17 cellular contexts compared by ENCODE assay signal in the genomic region with DNA sequence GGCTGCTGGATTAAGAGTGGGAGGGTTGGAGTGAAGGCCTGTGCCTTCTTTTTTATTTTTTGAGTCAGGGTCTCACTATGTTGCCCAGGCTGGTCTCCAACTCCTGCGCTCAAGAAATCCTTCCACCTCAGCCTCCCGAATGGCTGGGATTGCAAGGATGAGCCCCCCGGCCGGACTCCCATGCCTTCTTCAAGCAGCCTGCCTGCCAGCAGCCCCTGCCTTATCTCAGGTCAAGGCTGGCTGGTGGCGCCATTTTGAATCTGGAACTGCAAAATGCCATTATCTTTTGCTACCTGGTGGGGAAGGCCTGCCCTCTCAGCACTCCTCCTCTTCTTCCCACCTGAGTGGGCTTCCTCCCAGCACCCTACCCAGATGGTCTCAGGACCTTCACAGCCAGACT. TPM values are rescaled to one million over a fixed set of nuclear protein-coding genes. Genes with fewer than 3 reads are reported as not detected.
A peak's percentile ranks its signal among the peaks of the same experiment; 100 is the strongest.
DNase-seq lines count a peak whose midpoint lies in the region; ATAC-seq, FAIRE-seq and TF ChIP-seq lines count a peak whose summit lies in the region.
"Had no signal": no experiment of that assay in that cellular context is flagged by ENCODE, and none has a peak within 500 bp of the region (broad histone marks: within the 10 kb centered on the region; RNA-seq: fewer than 3 reads in every experiment).

No MANE protein-coding gene starts in this region.

- H2BK120ac ChIP-seq in mesendoderm (ENCODE audit: low read depth, low read length), result no peak overlapping the region

- H3K27me3 ChIP-seq in K562 (ENCODE audit: control insufficient read depth in 2 of 2, insufficient read depth in 2 of 2, low read length in 2 of 2), result no peaks in the 10 kb centered on the region
- no peaks in the 10 kb centered on the region for H3K27me3 ChIP-seq in mesendoderm (ENCODE audit: insufficient read depth, low read length, poor library complexity)
- H3K27me3 ChIP-seq: Peyer's patch had no signal

- no peak overlapping the region for H3K4me3 ChIP-seq in K562
- no peak overlapping the region for H3K4me3 ChIP-seq in mesendoderm (ENCODE audit: low read length)
- H3K4me3 ChIP-seq: GM23338, Peyer's patch had no signal

- no peak for DNase-seq in T-helper 2 cell treated with Interferon-gamma antibody and Interleukin-4, amounts not matched to agents 5 μg/mL and 100 μg/mL, for 36 hours (ENCODE audit: low spot score)
- DNase-seq in T-helper 2 cell (no peak), K562 (ENCODE audit: extremely low read depth in 1 of 4, low spot score in 3 of 4) (no peak), mesendoderm (no peak), type B pancreatic cell (ENCODE audit: extremely low spot score, unreplicated experiment) (no peak), D341Med (ENCODE audit: low spot score) (no peak), GM12892 (ENCODE audit: insufficient read length) (no peak), DMS153 treated with DMSO at 0.1 percent for 48 hours (lab: John Stamatoyannopoulos, UW; ENCODE audit: unreplicated experiment) (no peak)
- DNase-seq: 8988T, C1 segment of cervical spinal cord, Karpas-422, NCI-H1930, NCI-H2171 treated with DMSO at 0.1 percent for 48 hours, NCI-H774, Peyer's patch, SHP77 treated with DMSO at 0.1 percent for 48 hours had no signal

- POLR2A ChIA-PET in K562 (lab: Yijun Ruan, JAX), result no interaction called here

- H3K4me3 Mint-ChIP-seq in T-helper 2 cell treated with Interferon-gamma antibody and Interleukin-4, amounts not matched to agents 5 μg/mL and 100 μg/mL, for 36 hours, result peak overlapping the region; percentile 31
- H3K4me3 Mint-ChIP-seq in type B pancreatic cell, result peak overlapping the region; percentile 78
- H3K4me3 Mint-ChIP-seq: GM23338 had no signal

- peak; percentile 41 for ATAC-seq in K562
- ATAC-seq: GM23338 had no signal

- no peak for TF ChIP-seq CTCF in K562 (IDR thresholded peaks at IDR 0.05 in 2 of 3, conservative IDR thresholded peaks at IDR 0.05 in 1 of 3; ENCODE audit: insufficient read depth in 2 of 3, low read depth in 1 of 3, low read length in 3 of 3)
- TF ChIP-seq CTCF in type B pancreatic cell (conservative IDR thresholded peaks at IDR 0.05), result no peak

- H3K4me2 ChIP-seq in K562 (ENCODE audit: insufficient read depth, low read length), result peak overlapping the region; percentile 43; the same call in 1 of the 2 replicates
- H3K4me2 ChIP-seq in mesendoderm (ENCODE audit: low read length), result no peak overlapping the region
- H3K4me2 ChIP-seq: GM23338 had no signal

- no peak overlapping the region for H4K8ac ChIP-seq in mesendoderm (ENCODE audit: low read depth, low read length)

- no peaks in the 10 kb centered on the region for H3K79me1 ChIP-seq in mesendoderm (ENCODE audit: low read length)

- H3K36me3 Mint-ChIP-seq in T-helper 2 cell treated with Interferon-gamma antibody and Interleukin-4, amounts not matched to agents 5 μg/mL and 100 μg/mL, for 36 hours (ENCODE audit: low read depth), result no peaks in the 10 kb centered on the region
- no peaks in the 10 kb centered on the region for H3K36me3 Mint-ChIP-seq in type B pancreatic cell

- no peak overlapping the region for H3K56ac ChIP-seq in mesendoderm (ENCODE audit: low read length)

- 37% methylated on average over 5 of the region's 5 CpGs for WGBS in K562 (ENCODE audit: insufficient coverage, low coverage, missing lambda C conversion rate)
- no CpG with 5 or more reads among the region's 5 CpGs for WGBS in mesendoderm (ENCODE audit: extremely low coverage, insufficient coverage, low lambda C conversion rate)

- no peak for TF ChIP-seq POLR2A in K562 (conservative IDR thresholded peaks at IDR 0.05)
- no peak for TF ChIP-seq POLR2A in GM12892 (IDR thresholded peaks at IDR 0.05; ENCODE audit: low read depth, low read length)

- H3K4me1 ChIP-seq in K562 (replicated peaks in 1 of 2; ENCODE audit: control insufficient read depth in 2 of 2, insufficient read depth in 2 of 2, low read length in 2 of 2) (peaks cover 30 to 39% of the 10 kb centered on the region in 2 experiments), mesendoderm (ENCODE audit: control insufficient read depth, low read depth, low read length) (peaks cover 7% of the 10 kb centered on the region)

- no peak overlapping the region for H2AK5ac ChIP-seq in mesendoderm (ENCODE audit: low read length)

- BruUV-seq in K562 (replicated peaks; lab: Mats Ljungman, UMichigan), result no TSS peak

- H3K4me1 Mint-ChIP-seq in T-helper 2 cell treated with Interferon-gamma antibody and Interleukin-4, amounts not matched to agents 5 μg/mL and 100 μg/mL, for 36 hours (ENCODE audit: low read depth), result peaks cover 21% of the 10 kb centered on the region
- peaks cover 20% of the 10 kb centered on the region for H3K4me1 Mint-ChIP-seq in type B pancreatic cell (ENCODE audit: unreplicated experiment)
- H3K4me1 Mint-ChIP-seq: GM23338 had no signal

- no peak overlapping the region for H2BK5ac ChIP-seq in mesendoderm (ENCODE audit: low read length)

- CTCF ChIA-PET in K562 (lab: Yijun Ruan, JAX; ENCODE audit: low intra/inter-chr PET ratio), result no interaction called here

- H4K20me1 ChIP-seq in K562 (replicated peaks; ENCODE audit: control insufficient read depth, insufficient read depth, low read length), result no peaks in the 10 kb centered on the region

- H3K9ac ChIP-seq in K562 (ENCODE audit: insufficient read depth in 1 of 2, low read depth in 2 of 2, low read length in 2 of 2), result peak overlapping the region in 1 of 2 experiments; percentile 47; a peak in 1 of 4 replicates
- no peak overlapping the region for H3K9ac ChIP-seq in mesendoderm (ENCODE audit: low read length)

- H3K36me3 ChIP-seq in K562 (ENCODE audit: control insufficient read depth, insufficient read depth, low read length) (no peaks in the 10 kb centered on the region), mesendoderm (ENCODE audit: control insufficient read depth, insufficient read depth, low read length) (no peaks in the 10 kb centered on the region)
- H3K36me3 ChIP-seq: Peyer's patch had no signal

- H3K27ac ChIP-seq in K562 (ENCODE audit: extremely low read depth, low read depth, low read length), result peak overlapping the region; percentile 8; the same call in 1 of the 3 replicates
- peak overlapping the region; percentile 1 for H3K27ac ChIP-seq in mesendoderm (ENCODE audit: low read depth, low read length)

- no peak for TF ChIP-seq RAD21 in K562 (CRISPR knock-in tag; conservative IDR thresholded peaks at IDR 0.05 in 1 of 2, IDR thresholded peaks at IDR 0.05 in 1 of 2)

- H3K4ac ChIP-seq in mesendoderm (ENCODE audit: low read depth, low read length), result no peak overlapping the region

- H3K79me2 ChIP-seq in K562 (ENCODE audit: control insufficient read depth, insufficient read depth, low read length) (no peaks in the 10 kb centered on the region), mesendoderm (ENCODE audit: control insufficient read depth, insufficient read depth, low read length) (no peaks in the 10 kb centered on the region)

- no peak overlapping the region for H3K18ac ChIP-seq in mesendoderm (ENCODE audit: low read length)

- no peaks in the 10 kb centered on the region for H3K27me3 Mint-ChIP-seq in T-helper 2 cell treated with Interferon-gamma antibody and Interleukin-4, amounts not matched to agents 5 μg/mL and 100 μg/mL, for 36 hours (ENCODE audit: low read depth)
- H3K27me3 Mint-ChIP-seq in type B pancreatic cell, result no peaks in the 10 kb centered on the region

- in situ Hi-C loops in K562 (cut with MboI), result loop anchor here (10.0 to 25.0 kb wide), 2 partner anchors 162 to 304 kb away; partner anchors contain the start of genes HTD2 and RPP14

- no peak overlapping the region for H3K23ac ChIP-seq in mesendoderm (ENCODE audit: low read length)

- H3K9me3 ChIP-seq in K562 (replicated peaks; ENCODE audit: control insufficient read depth, insufficient read depth, low read depth, low read length), result no peaks in the 10 kb centered on the region
- H3K9me3 ChIP-seq: Peyer's patch had no signal

- TF ChIP-seq EP300 in K562 (IDR thresholded peaks at IDR 0.05; ENCODE audit: low read length), result no peak

- no peak overlapping the region for H4K5ac ChIP-seq in mesendoderm (ENCODE audit: low read length)

- no peaks in the 10 kb centered on the region for H3K9me3 Mint-ChIP-seq in T-helper 2 cell treated with Interferon-gamma antibody and Interleukin-4, amounts not matched to agents 5 μg/mL and 100 μg/mL, for 36 hours
- peaks cover 4% of the 10 kb centered on the region for H3K9me3 Mint-ChIP-seq in type B pancreatic cell
- H3K9me3 Mint-ChIP-seq: GM23338 had no signal

- H2AFZ ChIP-seq in K562 (ENCODE audit: low read depth, low read length), result peak overlapping the region; percentile 82
- H2AFZ ChIP-seq: GM23338 had no signal

- no peaks in the 10 kb centered on the region for H3K9me1 ChIP-seq in K562 (ENCODE audit: control insufficient read depth, insufficient read depth, low read length)

- FAIRE-seq in K562 (lab: Jason Lieb, UNC), result no peak
- no peak for FAIRE-seq in GM12892 (lab: Jason Lieb, UNC)

- intact Hi-C loops in K562 (cut with micrococcal nuclease), result loop anchor here (10.0 kb wide), 1 partner anchor 136 kb away; no protein-coding TSS in a partner anchor

- H2BK15ac ChIP-seq in mesendoderm (replicated peaks; ENCODE audit: low read depth), result no peak overlapping the region

- H3K27ac Mint-ChIP-seq in T-helper 2 cell treated with Interferon-gamma antibody and Interleukin-4, amounts not matched to agents 5 μg/mL and 100 μg/mL, for 36 hours, result peak overlapping the region; percentile 43
- H3K27ac Mint-ChIP-seq in type B pancreatic cell, result peak overlapping the region; percentile 99
- H3K27ac Mint-ChIP-seq: GM23338 had no signal

RNA-seq across cellular contexts. Expression of gene FLNB, which starts 7.9 kb away (rescaled TPM):
- 104 and 176 TPM in 2 replicates for total RNA-seq in K562 (2011; cell fraction: chromatin; rRNA removed; ENCODE audit: low replicate concordance)
- total RNA-seq in K562 (2011; cell fraction: nucleolus; rRNA removed), result 86.7 and 89.5 TPM in 2 replicates
- total RNA-seq in K562 (2011; cell fraction: nucleoplasm; rRNA removed), result 74.4 and 75.0 TPM in 2 replicates
- 27.6 and 37.5 TPM in 2 replicates for total RNA-seq in K562 (2014; rRNA removed)
- total RNA-seq in K562 (2014; rRNA removed; fragmentation: Illumina TruSeq; extraction: Trizol), result 22.5 and 25.6 TPM in 2 replicates
- total RNA-seq in K562 (2015; rRNA removed; fragmentation: Illumina TruSeq; extraction: Trizol), result 27.4 and 27.9 TPM in 2 replicates
- 43.3 and 48.1 TPM in 2 replicates for total RNA-seq in K562 (2021)
- polyA plus RNA-seq in K562 (2011; rRNA removed), result 20.3 and 27.7 TPM in 2 replicates
- 18.4 and 30.1 TPM in 2 replicates for polyA plus RNA-seq in K562 (2011; cell fraction: cytosol; rRNA removed)
- polyA plus RNA-seq in K562 (2011; cell fraction: nucleus; rRNA removed), result 111 and 183 TPM in 2 replicates
- 37.0 and 76.9 TPM in 2 replicates for polyA plus RNA-seq in K562 (2012)
- 32.2 and 33.4 TPM in 2 replicates for polyA plus RNA-seq in K562 (2014; fragmentation: Illumina TruSeq; extraction: Trizol)
- polyA plus RNA-seq in K562 (2014; fragmentation: Nextera tagmentation; extraction: Ambion mirVana), result 10 to 100 TPM in 1 of 2 experiments, 1 to 10 TPM in 1; 9.4 to 13.0 TPM
- 17.0 and 19.0 TPM in 2 replicates for polyA plus RNA-seq in K562 (2014; rRNA removed)
- 75.9 and 104 TPM in 2 replicates for polyA minus RNA-seq in K562 (2011; rRNA and poly(A)+ RNA removed)
- polyA minus RNA-seq in K562 (2011; cell fraction: cytosol; rRNA and poly(A)+ RNA removed), result 66.1 and 94.5 TPM in 2 replicates
- polyA minus RNA-seq in K562 (2011; cell fraction: nucleus; rRNA and poly(A)+ RNA removed), result 56.8 and 166 TPM in 2 replicates
- polyA plus RNA-seq in mesendoderm (2013, experiment 1 of 2), result 26.8 TPM
- 26.5 TPM for polyA plus RNA-seq in mesendoderm (2013, experiment 2 of 2)
- total RNA-seq in type B pancreatic cell (ENCODE audit: low replicate concordance), result 204 and 295 TPM in 2 replicates
- polyA plus RNA-seq in GM12892 (2012; ENCODE audit: missing spikeins), result 20.4 TPM
